ENCODE assay signal across 8 cellular contexts in genomic region chr7:4681922-4682620, GRCh38. TPM values are rescaled to one million over a fixed set of nuclear protein-coding genes. Genes with fewer than 3 reads are reported as not detected.
DNase-seq lines count a peak whose midpoint lies in the region; ATAC-seq and TF ChIP-seq lines count a peak whose summit lies in the region.

TSS of gene FOXK1 (plus strand) at chr7:4682295. CDS start at chr7:4682309, 14 bp downstream.

- H3K27me3 Mint-ChIP-seq in activated CD8-positive, alpha-beta T cell treated with anti-CD3 and anti-CD28 coated beads, Interleukin-2, amount 10 ng/mL, durations not matched to agents 7 days and 5 days (ENCODE audit: low read depth), result no peaks in the 10 kb centered on the region

- H3K36me3 Mint-ChIP-seq in activated CD8-positive, alpha-beta T cell treated with anti-CD3 and anti-CD28 coated beads, Interleukin-2, amount 10 ng/mL, durations not matched to agents 7 days and 5 days (ENCODE audit: low read depth), result peaks cover 17% of the 10 kb centered on the region

- H3K4me1 Mint-ChIP-seq in activated CD8-positive, alpha-beta T cell treated with anti-CD3 and anti-CD28 coated beads, Interleukin-2, amount 10 ng/mL, durations not matched to agents 7 days and 5 days (ENCODE audit: low read depth), result peaks cover 26% of the 10 kb centered on the region

- in situ Hi-C loops in GM18951 (cut with MboI; ENCODE audit: low sequenced_read_pairs, unreplicated experiment), result loop anchor here (10.0 kb wide), 1 partner anchor 47 kb away; no protein-coding TSS in a partner anchor

- no peaks in the 10 kb centered on the region for H3K9me3 Mint-ChIP-seq in activated CD8-positive, alpha-beta T cell treated with anti-CD3 and anti-CD28 coated beads, Interleukin-2, amount 10 ng/mL, durations not matched to agents 7 days and 5 days (ENCODE audit: insufficient read depth)

- ATAC-seq in HG03159 (IDR thresholded peaks at IDR 0.05; ENCODE audit: unreplicated experiment), result peak; percentile 71
- peak; percentile 81 for ATAC-seq in activated CD8-positive, alpha-beta T cell treated with anti-CD3 and anti-CD28 coated beads, Interleukin-2, amount 10 ng/mL, durations not matched to agents 7 days and 5 days

- H3K4me3 ChIP-seq in AG10803 (ENCODE audit: low read length), result peak within 1 kb of the TSS; percentile 89
- H3K4me3 ChIP-seq in effector memory CD4-positive, alpha-beta T cell (ENCODE audit: insufficient read depth, low read depth, low read length, poor library complexity, severe bottlenecking), result peak within 1 kb of the TSS; percentile 92

- H3K36me3 ChIP-seq in effector memory CD4-positive, alpha-beta T cell (ENCODE audit: control insufficient read depth, insufficient read depth, low read length), result peaks cover 6% of the 10 kb centered on the region

- no peaks in the 10 kb centered on the region for H3K9me3 ChIP-seq in effector memory CD4-positive, alpha-beta T cell (ENCODE audit: control insufficient read depth, low read length)

- peak; percentile 79 for TF ChIP-seq POLR2A in GM18951 (IDR thresholded peaks at IDR 0.05; ENCODE audit: extremely low read depth, insufficient read depth, insufficient read length)

- peak within 1 kb of the TSS; percentile 80 for H3K4me3 Mint-ChIP-seq in activated CD8-positive, alpha-beta T cell treated with anti-CD3 and anti-CD28 coated beads, Interleukin-2, amount 10 ng/mL, durations not matched to agents 7 days and 5 days

- DNase-seq in AG10803 (ENCODE audit: low read depth) (peak; percentile 67), NCI-H748 treated with DMSO at 0.1 percent for 48 hours (lab: John Stamatoyannopoulos, UW) (peak; percentile 24), medulla oblongata (ENCODE audit: extremely low spot score) (peak; percentile 76)
- DNase-seq in activated CD8-positive, alpha-beta T cell treated with anti-CD3 and anti-CD28 coated beads, Interleukin-2, amount 10 ng/mL, durations not matched to agents 7 days and 5 days, result peak; percentile 80
- DNase-seq in effector memory CD4-positive, alpha-beta T cell, result peak; percentile 58 to 69 (median 61)
- DNase-seq in stimulated activated CD8-positive, alpha-beta memory T cell treated with anti-CD3 and anti-CD28 coated beads, Interleukin-12 subunit alpha, Interleukin-12 subunit beta, amount 100 ng/mL, for 24 hours (ENCODE audit: extremely low read depth), result peak; percentile 61

- CTCF ChIA-PET in activated CD8-positive, alpha-beta T cell treated with anti-CD3 and anti-CD28 coated beads, Interleukin-2, amount 10 ng/mL, durations not matched to agents 7 days and 5 days (lab: Charles Lee), result interaction anchor here (1.1 to 2.2 kb wide), 3 partner anchors 40 to 72 kb away, joined by 3 to 16 read pairs (median 5); no protein-coding TSS in a partner anchor

- H3K27ac Mint-ChIP-seq in activated CD8-positive, alpha-beta T cell treated with anti-CD3 and anti-CD28 coated beads, Interleukin-2, amount 10 ng/mL, durations not matched to agents 7 days and 5 days, result peak within 1 kb of the TSS; percentile 88

- H3K27ac ChIP-seq in effector memory CD4-positive, alpha-beta T cell (ENCODE audit: insufficient read depth, low read length, poor library complexity, severe bottlenecking), result peak within 1 kb of the TSS; percentile 94

- no peak for TF ChIP-seq CTCF in AG10803 (conservative IDR thresholded peaks at IDR 0.05; ENCODE audit: low read length)

- POLR2A ChIA-PET in activated CD8-positive, alpha-beta T cell treated with anti-CD3 and anti-CD28 coated beads, Interleukin-2, amount 10 ng/mL, durations not matched to agents 7 days and 5 days (lab: Charles Lee), result interaction anchor here (0.9 to 3.7 kb wide), 4 partner anchors 40 to 93 kb away, joined by 4 to 52 read pairs (median 12); partner anchors contain the start of gene AP5Z1

- no peaks in the 10 kb centered on the region for H3K27me3 ChIP-seq in effector memory CD4-positive, alpha-beta T cell (replicated peaks; ENCODE audit: control insufficient read depth, insufficient read depth, low read length, poor library complexity, severe bottlenecking)

- H3K4me1 ChIP-seq in effector memory CD4-positive, alpha-beta T cell (ENCODE audit: control insufficient read depth, insufficient read depth, low read length, poor library complexity, severe bottlenecking), result peaks cover 25% of the 10 kb centered on the region

RNA-seq across cellular contexts. Expression of gene FOXK1, which starts in this region (rescaled TPM):
- 10 to 100 TPM; 26.8 to 28.5 TPM for total RNA-seq in activated CD8-positive, alpha-beta T cell treated with anti-CD3 and anti-CD28 coated beads, Interleukin-2, amount 10 ng/mL, durations not matched to agents 7 days and 5 days

Comparison
In these comparisons a context has a peak if more than half of its experiments do, and no peak if none do; other contexts are left out.
1. Peak in every context shown above with its lines: DNase-seq, ATAC-seq, H3K4me3 ChIP-seq and H3K27ac ChIP-seq.
2. DNase-seq: peak in every context shown above with its lines; median percentile 80 in activated CD8-positive, alpha-beta T cell treated with anti-CD3 and anti-CD28 coated beads, Interleukin-2, amount 10 ng/mL, durations not matched to agents 7 days and 5 days; 76 in medulla oblongata; 67 in AG10803; 61 in effector memory CD4-positive, alpha-beta T cell; 61 in stimulated activated CD8-positive, alpha-beta memory T cell treated with anti-CD3 and anti-CD28 coated beads, Interleukin-12 subunit alpha, Interleukin-12 subunit beta, amount 100 ng/mL, for 24 hours; 24 in NCI-H748 treated with DMSO at 0.1 percent for 48 hours.